Comparison of ENCODE assay signal across 2 cellular contexts in the genomic region with DNA sequence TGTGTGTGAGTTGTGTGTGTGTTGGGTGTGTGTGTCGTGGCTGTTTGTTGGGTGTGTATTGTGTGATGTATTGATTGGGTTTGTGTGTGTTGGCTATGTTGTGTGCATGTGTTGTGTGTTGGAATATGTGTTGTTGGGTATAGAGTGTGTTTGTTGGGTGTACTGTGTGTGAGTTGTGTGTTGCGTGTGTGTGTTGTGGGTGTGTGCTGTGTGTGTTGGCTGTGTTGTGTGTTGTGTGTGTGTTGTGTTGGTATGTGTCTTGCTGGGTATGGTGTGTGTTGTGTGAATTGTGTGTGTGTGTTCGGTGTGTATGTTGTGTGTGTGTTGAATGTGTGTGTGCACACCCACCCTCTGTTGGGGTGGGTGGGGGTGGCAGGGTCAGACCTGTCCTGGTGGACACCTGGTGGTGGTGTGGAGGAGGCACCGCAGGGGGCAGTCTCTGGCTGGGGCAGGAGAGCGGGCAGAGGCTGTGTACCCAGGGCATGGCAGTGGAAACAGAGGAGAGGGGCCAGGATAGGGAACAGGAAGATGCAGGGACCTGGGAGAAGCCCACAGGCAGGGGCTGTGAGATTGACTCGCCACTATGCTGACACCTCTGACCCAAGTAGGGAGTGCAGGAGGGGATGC.
TF ChIP-seq lines count a peak whose summit lies in the region.

No MANE protein-coding gene starts in this region.

TF ChIP-seq in WTC11, 78 proteins besides CTCF, POLR2A, EP300 and RAD21 (continued from another document):
- TF ChIP-seq, protein P1, sequence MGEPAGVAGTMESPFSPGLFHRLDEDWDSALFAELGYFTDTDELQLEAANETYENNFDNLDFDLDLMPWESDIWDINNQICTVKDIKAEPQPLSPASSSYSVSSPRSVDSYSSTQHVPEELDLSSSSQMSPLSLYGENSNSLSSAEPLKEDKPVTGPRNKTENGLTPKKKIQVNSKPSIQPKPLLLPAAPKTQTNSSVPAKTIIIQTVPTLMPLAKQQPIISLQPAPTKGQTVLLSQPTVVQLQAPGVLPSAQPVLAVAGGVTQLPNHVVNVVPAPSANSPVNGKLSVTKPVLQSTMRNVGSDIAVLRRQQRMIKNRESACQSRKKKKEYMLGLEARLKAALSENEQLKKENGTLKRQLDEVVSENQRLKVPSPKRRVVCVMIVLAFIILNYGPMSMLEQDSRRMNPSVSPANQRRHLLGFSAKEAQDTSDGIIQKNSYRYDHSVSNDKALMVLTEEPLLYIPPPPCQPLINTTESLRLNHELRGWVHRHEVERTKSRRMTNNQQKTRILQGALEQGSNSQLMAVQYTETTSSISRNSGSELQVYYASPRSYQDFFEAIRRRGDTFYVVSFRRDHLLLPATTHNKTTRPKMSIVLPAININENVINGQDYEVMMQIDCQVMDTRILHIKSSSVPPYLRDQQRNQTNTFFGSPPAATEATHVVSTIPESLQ (CRISPR knock-in tag; IDR thresholded peaks at IDR 0.05): no peak
- TF ChIP-seq, protein P2, sequence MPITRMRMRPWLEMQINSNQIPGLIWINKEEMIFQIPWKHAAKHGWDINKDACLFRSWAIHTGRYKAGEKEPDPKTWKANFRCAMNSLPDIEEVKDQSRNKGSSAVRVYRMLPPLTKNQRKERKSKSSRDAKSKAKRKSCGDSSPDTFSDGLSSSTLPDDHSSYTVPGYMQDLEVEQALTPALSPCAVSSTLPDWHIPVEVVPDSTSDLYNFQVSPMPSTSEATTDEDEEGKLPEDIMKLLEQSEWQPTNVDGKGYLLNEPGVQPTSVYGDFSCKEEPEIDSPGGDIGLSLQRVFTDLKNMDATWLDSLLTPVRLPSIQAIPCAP (CRISPR knock-in tag; IDR thresholded peaks at IDR 0.05): no peak
- TF ChIP-seq TEAD4 (CRISPR knock-in tag; IDR thresholded peaks at IDR 0.05): no peak

TF ChIP-seq in HepG2, 621 proteins besides CTCF, POLR2A, EP300 and RAD21 (continued from another document and continues in another):
- TF ChIP-seq, protein P3, sequence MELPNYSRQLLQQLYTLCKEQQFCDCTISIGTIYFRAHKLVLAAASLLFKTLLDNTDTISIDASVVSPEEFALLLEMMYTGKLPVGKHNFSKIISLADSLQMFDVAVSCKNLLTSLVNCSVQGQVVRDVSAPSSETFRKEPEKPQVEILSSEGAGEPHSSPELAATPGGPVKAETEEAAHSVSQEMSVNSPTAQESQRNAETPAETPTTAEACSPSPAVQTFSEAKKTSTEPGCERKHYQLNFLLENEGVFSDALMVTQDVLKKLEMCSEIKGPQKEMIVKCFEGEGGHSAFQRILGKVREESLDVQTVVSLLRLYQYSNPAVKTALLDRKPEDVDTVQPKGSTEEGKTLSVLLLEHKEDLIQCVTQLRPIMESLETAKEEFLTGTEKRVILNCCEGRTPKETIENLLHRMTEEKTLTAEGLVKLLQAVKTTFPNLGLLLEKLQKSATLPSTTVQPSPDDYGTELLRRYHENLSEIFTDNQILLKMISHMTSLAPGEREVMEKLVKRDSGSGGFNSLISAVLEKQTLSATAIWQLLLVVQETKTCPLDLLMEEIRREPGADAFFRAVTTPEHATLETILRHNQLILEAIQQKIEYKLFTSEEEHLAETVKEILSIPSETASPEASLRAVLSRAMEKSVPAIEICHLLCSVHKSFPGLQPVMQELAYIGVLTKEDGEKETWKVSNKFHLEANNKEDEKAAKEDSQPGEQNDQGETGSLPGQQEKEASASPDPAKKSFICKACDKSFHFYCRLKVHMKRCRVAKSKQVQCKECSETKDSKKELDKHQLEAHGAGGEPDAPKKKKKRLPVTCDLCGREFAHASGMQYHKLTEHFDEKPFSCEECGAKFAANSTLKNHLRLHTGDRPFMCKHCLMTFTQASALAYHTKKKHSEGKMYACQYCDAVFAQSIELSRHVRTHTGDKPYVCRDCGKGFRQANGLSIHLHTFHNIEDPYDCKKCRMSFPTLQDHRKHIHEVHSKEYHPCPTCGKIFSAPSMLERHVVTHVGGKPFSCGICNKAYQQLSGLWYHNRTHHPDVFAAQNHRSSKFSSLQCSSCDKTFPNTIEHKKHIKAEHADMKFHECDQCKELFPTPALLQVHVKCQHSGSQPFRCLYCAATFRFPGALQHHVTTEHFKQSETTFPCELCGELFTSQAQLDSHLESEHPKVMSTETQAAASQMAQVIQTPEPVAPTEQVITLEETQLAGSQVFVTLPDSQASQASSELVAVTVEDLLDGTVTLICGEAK (IDR thresholded peaks at IDR 0.05): peak; percentile 19; the same call in 1 of the 2 replicates
- TF ChIP-seq, protein P3 (CRISPR knock-in tag; IDR thresholded peaks at IDR 0.05): no peak
- TF ChIP-seq KDM4B (CRISPR knock-in tag; IDR thresholded peaks at IDR 0.05): 0 out of 2 replicates have a peak, but pooled peaks have one; percentile 26
- TF ChIP-seq, protein P4, sequence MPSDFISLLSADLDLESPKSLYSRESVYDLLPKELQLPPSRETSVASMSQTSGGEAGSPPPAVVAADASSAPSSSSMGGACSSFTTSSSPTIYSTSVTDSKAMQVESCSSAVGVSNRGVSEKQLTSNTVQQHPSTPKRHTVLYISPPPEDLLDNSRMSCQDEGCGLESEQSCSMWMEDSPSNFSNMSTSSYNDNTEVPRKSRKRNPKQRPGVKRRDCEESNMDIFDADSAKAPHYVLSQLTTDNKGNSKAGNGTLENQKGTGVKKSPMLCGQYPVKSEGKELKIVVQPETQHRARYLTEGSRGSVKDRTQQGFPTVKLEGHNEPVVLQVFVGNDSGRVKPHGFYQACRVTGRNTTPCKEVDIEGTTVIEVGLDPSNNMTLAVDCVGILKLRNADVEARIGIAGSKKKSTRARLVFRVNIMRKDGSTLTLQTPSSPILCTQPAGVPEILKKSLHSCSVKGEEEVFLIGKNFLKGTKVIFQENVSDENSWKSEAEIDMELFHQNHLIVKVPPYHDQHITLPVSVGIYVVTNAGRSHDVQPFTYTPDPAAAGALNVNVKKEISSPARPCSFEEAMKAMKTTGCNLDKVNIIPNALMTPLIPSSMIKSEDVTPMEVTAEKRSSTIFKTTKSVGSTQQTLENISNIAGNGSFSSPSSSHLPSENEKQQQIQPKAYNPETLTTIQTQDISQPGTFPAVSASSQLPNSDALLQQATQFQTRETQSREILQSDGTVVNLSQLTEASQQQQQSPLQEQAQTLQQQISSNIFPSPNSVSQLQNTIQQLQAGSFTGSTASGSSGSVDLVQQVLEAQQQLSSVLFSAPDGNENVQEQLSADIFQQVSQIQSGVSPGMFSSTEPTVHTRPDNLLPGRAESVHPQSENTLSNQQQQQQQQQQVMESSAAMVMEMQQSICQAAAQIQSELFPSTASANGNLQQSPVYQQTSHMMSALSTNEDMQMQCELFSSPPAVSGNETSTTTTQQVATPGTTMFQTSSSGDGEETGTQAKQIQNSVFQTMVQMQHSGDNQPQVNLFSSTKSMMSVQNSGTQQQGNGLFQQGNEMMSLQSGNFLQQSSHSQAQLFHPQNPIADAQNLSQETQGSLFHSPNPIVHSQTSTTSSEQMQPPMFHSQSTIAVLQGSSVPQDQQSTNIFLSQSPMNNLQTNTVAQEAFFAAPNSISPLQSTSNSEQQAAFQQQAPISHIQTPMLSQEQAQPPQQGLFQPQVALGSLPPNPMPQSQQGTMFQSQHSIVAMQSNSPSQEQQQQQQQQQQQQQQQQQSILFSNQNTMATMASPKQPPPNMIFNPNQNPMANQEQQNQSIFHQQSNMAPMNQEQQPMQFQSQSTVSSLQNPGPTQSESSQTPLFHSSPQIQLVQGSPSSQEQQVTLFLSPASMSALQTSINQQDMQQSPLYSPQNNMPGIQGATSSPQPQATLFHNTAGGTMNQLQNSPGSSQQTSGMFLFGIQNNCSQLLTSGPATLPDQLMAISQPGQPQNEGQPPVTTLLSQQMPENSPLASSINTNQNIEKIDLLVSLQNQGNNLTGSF (CRISPR knock-in tag; IDR thresholded peaks at IDR 0.05): no peak
- TF ChIP-seq, protein P5, sequence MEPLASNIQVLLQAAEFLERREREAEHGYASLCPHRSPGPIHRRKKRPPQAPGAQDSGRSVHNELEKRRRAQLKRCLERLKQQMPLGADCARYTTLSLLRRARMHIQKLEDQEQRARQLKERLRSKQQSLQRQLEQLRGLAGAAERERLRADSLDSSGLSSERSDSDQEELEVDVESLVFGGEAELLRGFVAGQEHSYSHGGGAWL (CRISPR knock-in tag; IDR thresholded peaks at IDR 0.05): no peak
- no peak for TF ChIP-seq ZC3H13 (CRISPR knock-in tag; IDR thresholded peaks at IDR 0.05)
- TF ChIP-seq ZNF878 (CRISPR knock-in tag; IDR thresholded peaks at IDR 0.05): no peak
- TF ChIP-seq, protein P6, sequence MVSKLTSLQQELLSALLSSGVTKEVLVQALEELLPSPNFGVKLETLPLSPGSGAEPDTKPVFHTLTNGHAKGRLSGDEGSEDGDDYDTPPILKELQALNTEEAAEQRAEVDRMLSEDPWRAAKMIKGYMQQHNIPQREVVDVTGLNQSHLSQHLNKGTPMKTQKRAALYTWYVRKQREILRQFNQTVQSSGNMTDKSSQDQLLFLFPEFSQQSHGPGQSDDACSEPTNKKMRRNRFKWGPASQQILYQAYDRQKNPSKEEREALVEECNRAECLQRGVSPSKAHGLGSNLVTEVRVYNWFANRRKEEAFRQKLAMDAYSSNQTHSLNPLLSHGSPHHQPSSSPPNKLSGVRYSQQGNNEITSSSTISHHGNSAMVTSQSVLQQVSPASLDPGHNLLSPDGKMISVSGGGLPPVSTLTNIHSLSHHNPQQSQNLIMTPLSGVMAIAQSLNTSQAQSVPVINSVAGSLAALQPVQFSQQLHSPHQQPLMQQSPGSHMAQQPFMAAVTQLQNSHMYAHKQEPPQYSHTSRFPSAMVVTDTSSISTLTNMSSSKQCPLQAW (CRISPR knock-in tag; IDR thresholded peaks at IDR 0.05): no peak
- no peak for TF ChIP-seq ZNF780A (CRISPR knock-in tag; IDR thresholded peaks at IDR 0.05)
- peak; percentile 54; the same call in 1 of the 2 replicates for TF ChIP-seq ZMYM3 (CRISPR knock-in tag; IDR thresholded peaks at IDR 0.05)
- TF ChIP-seq ATF7 (IDR thresholded peaks at IDR 0.05): peak; percentile 37; the same call in 1 of the 2 replicates
- TF ChIP-seq ATF7 (CRISPR knock-in tag; IDR thresholded peaks at IDR 0.05): no peak
- TF ChIP-seq ZNF205 (CRISPR knock-in tag; IDR thresholded peaks at IDR 0.05): no peak
- TF ChIP-seq, protein P7, sequence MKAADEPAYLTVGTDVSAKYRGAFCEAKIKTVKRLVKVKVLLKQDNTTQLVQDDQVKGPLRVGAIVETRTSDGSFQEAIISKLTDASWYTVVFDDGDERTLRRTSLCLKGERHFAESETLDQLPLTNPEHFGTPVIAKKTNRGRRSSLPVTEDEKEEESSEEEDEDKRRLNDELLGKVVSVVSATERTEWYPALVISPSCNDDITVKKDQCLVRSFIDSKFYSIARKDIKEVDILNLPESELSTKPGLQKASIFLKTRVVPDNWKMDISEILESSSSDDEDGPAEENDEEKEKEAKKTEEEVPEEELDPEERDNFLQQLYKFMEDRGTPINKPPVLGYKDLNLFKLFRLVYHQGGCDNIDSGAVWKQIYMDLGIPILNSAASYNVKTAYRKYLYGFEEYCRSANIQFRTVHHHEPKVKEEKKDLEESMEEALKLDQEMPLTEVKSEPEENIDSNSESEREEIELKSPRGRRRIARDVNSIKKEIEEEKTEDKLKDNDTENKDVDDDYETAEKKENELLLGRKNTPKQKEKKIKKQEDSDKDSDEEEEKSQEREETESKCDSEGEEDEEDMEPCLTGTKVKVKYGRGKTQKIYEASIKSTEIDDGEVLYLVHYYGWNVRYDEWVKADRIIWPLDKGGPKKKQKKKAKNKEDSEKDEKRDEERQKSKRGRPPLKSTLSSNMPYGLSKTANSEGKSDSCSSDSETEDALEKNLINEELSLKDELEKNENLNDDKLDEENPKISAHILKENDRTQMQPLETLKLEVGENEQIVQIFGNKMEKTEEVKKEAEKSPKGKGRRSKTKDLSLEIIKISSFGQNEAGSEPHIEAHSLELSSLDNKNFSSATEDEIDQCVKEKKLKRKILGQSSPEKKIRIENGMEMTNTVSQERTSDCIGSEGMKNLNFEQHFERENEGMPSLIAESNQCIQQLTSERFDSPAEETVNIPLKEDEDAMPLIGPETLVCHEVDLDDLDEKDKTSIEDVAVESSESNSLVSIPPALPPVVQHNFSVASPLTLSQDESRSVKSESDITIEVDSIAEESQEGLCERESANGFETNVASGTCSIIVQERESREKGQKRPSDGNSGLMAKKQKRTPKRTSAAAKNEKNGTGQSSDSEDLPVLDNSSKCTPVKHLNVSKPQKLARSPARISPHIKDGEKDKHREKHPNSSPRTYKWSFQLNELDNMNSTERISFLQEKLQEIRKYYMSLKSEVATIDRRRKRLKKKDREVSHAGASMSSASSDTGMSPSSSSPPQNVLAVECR (CRISPR knock-in tag; IDR thresholded peaks at IDR 0.05; ENCODE audit: borderline replicate concordance): peak; percentile 34; the same call in 1 of the 2 replicates
- no peak for TF ChIP-seq HCFC1 (IDR thresholded peaks at IDR 0.05; ENCODE audit: low read depth, low read length)
- TF ChIP-seq FOXA3 (CRISPR knock-in tag; IDR thresholded peaks at IDR 0.05): peak; percentile 50
- no peak for TF ChIP-seq ZNF143 (CRISPR knock-in tag; IDR thresholded peaks at IDR 0.05)
- 0 out of 2 replicates have a peak, but pooled peaks have one; percentile 34 for TF ChIP-seq NFRKB (IDR thresholded peaks at IDR 0.05)
- no peak for TF ChIP-seq ZZZ3 (CRISPR knock-in tag; IDR thresholded peaks at IDR 0.05; ENCODE audit: borderline replicate concordance)
- TF ChIP-seq, protein P8, sequence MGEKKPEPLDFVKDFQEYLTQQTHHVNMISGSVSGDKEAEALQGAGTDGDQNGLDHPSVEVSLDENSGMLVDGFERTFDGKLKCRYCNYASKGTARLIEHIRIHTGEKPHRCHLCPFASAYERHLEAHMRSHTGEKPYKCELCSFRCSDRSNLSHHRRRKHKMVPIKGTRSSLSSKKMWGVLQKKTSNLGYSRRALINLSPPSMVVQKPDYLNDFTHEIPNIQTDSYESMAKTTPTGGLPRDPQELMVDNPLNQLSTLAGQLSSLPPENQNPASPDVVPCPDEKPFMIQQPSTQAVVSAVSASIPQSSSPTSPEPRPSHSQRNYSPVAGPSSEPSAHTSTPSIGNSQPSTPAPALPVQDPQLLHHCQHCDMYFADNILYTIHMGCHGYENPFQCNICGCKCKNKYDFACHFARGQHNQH (CRISPR knock-in tag; IDR thresholded peaks at IDR 0.05): no peak
- peak; percentile 48 for TF ChIP-seq RAD51 (IDR thresholded peaks at IDR 0.05; ENCODE audit: borderline replicate concordance)
- TF ChIP-seq IKZF1 (IDR thresholded peaks at IDR 0.05): peak; percentile 91; the same call in 1 of the 2 replicates
